1 cellular context compared by ENCODE assay signal in genomic region chr19:41541990-41542584, GRCh38.
TF ChIP-seq lines count a peak whose summit lies in the region.

No MANE protein-coding gene starts in this region.

TF ChIP-seq in HepG2, 621 proteins besides CTCF, POLR2A, EP300 and RAD21 (continued from another document):
- TF ChIP-seq ZNF687 (CRISPR knock-in tag; IDR thresholded peaks at IDR 0.05) (no peak), FOXJ3 (CRISPR knock-in tag; IDR thresholded peaks at IDR 0.05; ENCODE audit: borderline replicate concordance) (no peak), KLF9 (CRISPR knock-in tag; IDR thresholded peaks at IDR 0.05; ENCODE audit: low read depth) (no peak), NFKBIZ (CRISPR knock-in tag; IDR thresholded peaks at IDR 0.05) (no peak), STAT5B (CRISPR knock-in tag; IDR thresholded peaks at IDR 0.05) (no peak), NAIF1 (CRISPR knock-in tag; IDR thresholded peaks at IDR 0.05; ENCODE audit: borderline replicate concordance) (no peak)
